22 cellular contexts compared by ENCODE assay signal in the genomic region with DNA sequence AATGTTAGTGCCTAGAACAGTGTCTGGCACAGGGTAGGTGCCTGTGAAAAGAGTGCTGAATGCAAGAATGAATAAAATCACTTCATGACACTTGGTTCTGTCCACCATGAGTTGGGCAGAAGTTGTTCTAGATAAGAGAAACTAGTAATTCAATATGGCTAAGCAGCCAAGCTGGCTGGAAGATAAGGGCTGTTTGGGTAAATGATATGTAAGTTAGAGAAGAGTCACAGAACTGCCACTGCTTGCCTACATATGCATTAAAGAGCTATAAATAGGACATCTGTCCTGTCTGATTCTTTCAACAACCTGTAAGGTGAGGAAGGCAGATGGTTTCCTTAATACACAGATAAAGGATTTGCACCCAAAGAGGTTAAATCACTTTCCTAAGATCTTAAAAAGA. TPM values are rescaled to one million over a fixed set of nuclear protein-coding genes. Genes with fewer than 3 reads are reported as not detected.
DNase-seq lines count a peak whose midpoint lies in the region; ATAC-seq and TF ChIP-seq lines count a peak whose summit lies in the region.
"Had no signal": no experiment of that assay in that cellular context is flagged by ENCODE, and none has a peak within 500 bp of the region (broad histone marks: within the 10 kb centered on the region; RNA-seq: fewer than 3 reads in every experiment).

No MANE protein-coding gene starts in this region.

- H3K9me3 ChIP-seq in vagina, result no peaks in the 10 kb centered on the region
- H3K9me3 ChIP-seq: Peyer's patch had no signal

- peaks cover 34% of the 10 kb centered on the region for H3K36me3 Mint-ChIP-seq in central memory CD8-positive, alpha-beta T cell (ENCODE audit: insufficient read depth)
- peaks cover 55% of the 10 kb centered on the region for H3K36me3 Mint-ChIP-seq in stimulated activated memory B cell treated with anti-CD40 and anti-IgM and Interleukin-4, amounts not matched to agents 10 μg/mL and 1 μg/mL and 100 μg/mL, for 72 hours

- ATAC-seq in central memory CD8-positive, alpha-beta T cell (replicated peaks; ENCODE audit: extremely low read depth, poor library complexity, severe bottlenecking), result no peak
- no peak for ATAC-seq in stimulated activated memory B cell treated with anti-CD40 and anti-IgM and Interleukin-4, amounts not matched to agents 10 μg/mL and 1 μg/mL and 100 μg/mL, for 72 hours
- ATAC-seq in GM21528 (IDR thresholded peaks at IDR 0.05; ENCODE audit: low FRiP score, unreplicated experiment), result no peak
- ATAC-seq: HCT116, SK-N-SH treated with all-trans-retinoic acid at 6 μM for 48 hours had no signal

- no peak overlapping the region for H3K4me3 ChIP-seq in vagina
- H3K4me3 ChIP-seq: Peyer's patch had no signal

- no peaks in the 10 kb centered on the region for H3K27me3 ChIP-seq in vagina
- H3K27me3 ChIP-seq: Peyer's patch had no signal

- H3K36me3 ChIP-seq in vagina, result peaks cover 7 to 18% of the 10 kb centered on the region in 2 donors

- no peak overlapping the region for H3K4me3 Mint-ChIP-seq in central memory CD8-positive, alpha-beta T cell
- no peak overlapping the region for H3K4me3 Mint-ChIP-seq in stimulated activated memory B cell treated with anti-CD40 and anti-IgM and Interleukin-4, amounts not matched to agents 10 μg/mL and 1 μg/mL and 100 μg/mL, for 72 hours

- peaks cover 38% of the 10 kb centered on the region for H3K4me1 ChIP-seq in vagina

- H3K9me3 Mint-ChIP-seq in central memory CD8-positive, alpha-beta T cell, result no peaks in the 10 kb centered on the region
- peaks cover 4% of the 10 kb centered on the region for H3K9me3 Mint-ChIP-seq in stimulated activated memory B cell treated with anti-CD40 and anti-IgM and Interleukin-4, amounts not matched to agents 10 μg/mL and 1 μg/mL and 100 μg/mL, for 72 hours
- H3K9me3 Mint-ChIP-seq: CD8-positive, alpha-beta memory T cell had no signal

- no peaks in the 10 kb centered on the region for H3K27me3 Mint-ChIP-seq in central memory CD8-positive, alpha-beta T cell
- H3K27me3 Mint-ChIP-seq in stimulated activated memory B cell treated with anti-CD40 and anti-IgM and Interleukin-4, amounts not matched to agents 10 μg/mL and 1 μg/mL and 100 μg/mL, for 72 hours, result no peaks in the 10 kb centered on the region
- H3K27me3 Mint-ChIP-seq: CD8-positive, alpha-beta memory T cell had no signal

- TF ChIP-seq POLR2A in vagina (IDR thresholded peaks at IDR 0.05), result no peak

- H3K27ac ChIP-seq in vagina, result no peak overlapping the region
- H3K27ac ChIP-seq: Peyer's patch had no signal

- no peak for TF ChIP-seq CTCF in vagina (IDR thresholded peaks at IDR 0.05)

- H3K4me1 Mint-ChIP-seq in central memory CD8-positive, alpha-beta T cell, result peaks cover 54% of the 10 kb centered on the region
- peaks cover 54% of the 10 kb centered on the region for H3K4me1 Mint-ChIP-seq in stimulated activated memory B cell treated with anti-CD40 and anti-IgM and Interleukin-4, amounts not matched to agents 10 μg/mL and 1 μg/mL and 100 μg/mL, for 72 hours

- intact Hi-C loops in vagina (cut with DNase I), result no loop called here

- DNase-seq in NCI-H2171 treated with DMSO at 0.1 percent for 48 hours (lab: John Stamatoyannopoulos, UW) (peak; percentile 25), NCI-H2171 (lab: John Stamatoyannopoulos, UW) (no peak), OCI-M1 (lab: John Stamatoyannopoulos, UW) (peak; percentile 89), NCI-H2196 treated with DMSO at 0.1 percent for 48 hours (lab: John Stamatoyannopoulos, UW; ENCODE audit: unreplicated experiment) (no peak), vagina (ENCODE audit: extremely low spot score in 2 of 2) (no peak)
- DNase-seq in central memory CD8-positive, alpha-beta T cell (ENCODE audit: low spot score in 2 of 2), result no peak
- DNase-seq: 8988T; C1 segment of cervical spinal cord; Calu3; CD8-positive, alpha-beta memory T cell; EL; GF-D8; IMR-90; Karpas-422; NCI-H1417; NCI-H1694 treated with DMSO at 0.1 percent for 48 hours; NCI-H2081 treated with DMSO at 0.1 percent for 48 hours; Peyer's patch had no signal

- peak overlapping the region; percentile 59 for H3K27ac Mint-ChIP-seq in central memory CD8-positive, alpha-beta T cell (ENCODE audit: low read depth)
- H3K27ac Mint-ChIP-seq in stimulated activated memory B cell treated with anti-CD40 and anti-IgM and Interleukin-4, amounts not matched to agents 10 μg/mL and 1 μg/mL and 100 μg/mL, for 72 hours, result peak overlapping the region; percentile 55

RNA-seq across cellular contexts. Expression of a gene that starts 13.1 kb away (rescaled TPM):
- total RNA-seq in vagina, result 29.2 TPM

Comparison
In these comparisons a context has a peak if more than half of its experiments do, and no peak if none do; other contexts are left out.
1. DNase-seq: peak in NCI-H2171 treated with DMSO at 0.1 percent for 48 hours (single experiment) and OCI-M1 (single experiment); none in NCI-H2171 (single experiment), central memory CD8-positive, alpha-beta T cell (0 of 2), NCI-H2196 treated with DMSO at 0.1 percent for 48 hours (single experiment) and vagina (0 of 2).